In the genomic region with DNA sequence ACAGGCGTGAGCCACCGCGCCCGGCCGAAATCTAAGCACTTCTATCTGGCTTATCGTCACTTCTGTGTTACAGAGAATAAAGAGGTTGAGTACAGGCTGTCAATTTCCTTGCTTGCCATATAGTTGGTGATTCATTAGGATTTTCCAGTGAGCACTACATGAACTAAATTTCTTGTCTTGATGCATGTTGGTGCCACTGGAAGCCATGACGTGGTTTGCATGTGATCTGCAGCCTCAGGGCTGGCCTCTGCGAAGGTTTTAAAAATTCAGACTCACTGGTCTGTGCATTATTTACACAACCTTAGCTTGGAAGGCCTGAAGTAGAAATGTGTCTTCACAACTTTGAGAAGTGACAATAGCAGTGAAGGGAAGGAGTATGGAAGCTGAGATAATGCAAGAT, we compare ENCODE assay signal across 27 cellular contexts.
A peak's percentile ranks its signal among the peaks of the same experiment; 100 is the strongest.
DNase-seq lines count a peak whose midpoint lies in the region; ATAC-seq and TF ChIP-seq lines count a peak whose summit lies in the region.
"Had no signal": no experiment of that assay in that cellular context is flagged by ENCODE, and none has a peak within 500 bp of the region (broad histone marks: within the 10 kb centered on the region; RNA-seq: fewer than 3 reads in every experiment).

No MANE protein-coding gene starts in this region.

- no peaks in the 10 kb centered on the region for H3K9me3 Mint-ChIP-seq in activated T-cell treated with anti-CD3 and anti-CD28 coated beads, Interleukin-2, amount 50 U/mL, for 72 hours
- H3K9me3 Mint-ChIP-seq in activated T-cell treated with anti-CD3 and anti-CD28 coated beads, Interleukin-2, amount 50 U/mL, for 24 hours, result no peaks in the 10 kb centered on the region
- H3K9me3 Mint-ChIP-seq in central memory CD8-positive, alpha-beta T cell, result no peaks in the 10 kb centered on the region

- no peak for TF ChIP-seq CTCF in PC-3 (conservative IDR thresholded peaks at IDR 0.05; ENCODE audit: low read depth, low read length)

- ATAC-seq in activated T-cell treated with anti-CD3 and anti-CD28 coated beads, Interleukin-2, amount 50 U/mL, for 72 hours (replicated peaks in 1 of 2), result no peak
- ATAC-seq in PC-3 (no peak), GM21717 (IDR thresholded peaks at IDR 0.05; ENCODE audit: unreplicated experiment) (no peak), GM21528 (IDR thresholded peaks at IDR 0.05; ENCODE audit: low FRiP score, unreplicated experiment) (no peak)
- no peak for ATAC-seq in central memory CD8-positive, alpha-beta T cell (replicated peaks; ENCODE audit: extremely low read depth, poor library complexity, severe bottlenecking)
- ATAC-seq: gastroesophageal sphincter; stimulated activated naive CD8-positive, alpha-beta T cell treated with anti-CD3 and anti-CD28 coated beads, Interleukin-15, Interleukin-2, amounts not matched to agents 100 U/mL and 50 U/mL, for 24 hours had no signal

- intact Hi-C loops in PC-3 (cut with micrococcal nuclease), result no loop called here

- H4K20me1 ChIP-seq in PC-3 (ENCODE audit: low read length), result no peaks in the 10 kb centered on the region

- H3K27me3 Mint-ChIP-seq in activated T-cell treated with anti-CD3 and anti-CD28 coated beads, Interleukin-2, amount 50 U/mL, for 72 hours (ENCODE audit: low read depth), result peaks cover 11% of the 10 kb centered on the region
- H3K27me3 Mint-ChIP-seq in activated T-cell treated with anti-CD3 and anti-CD28 coated beads, Interleukin-2, amount 50 U/mL, for 24 hours, result no peaks in the 10 kb centered on the region
- no peaks in the 10 kb centered on the region for H3K27me3 Mint-ChIP-seq in central memory CD8-positive, alpha-beta T cell

- no peak overlapping the region for H3K4me2 ChIP-seq in PC-3 (ENCODE audit: low read length)
- no peak overlapping the region for H3K4me2 ChIP-seq in skeletal muscle satellite cell (ENCODE audit: low read length)

- DNase-seq in activated T-cell treated with anti-CD3 and anti-CD28 coated beads, Interleukin-2, amount 50 U/mL, for 72 hours, result no peak
- DNase-seq in activated T-cell treated with anti-CD3 and anti-CD28 coated beads, Interleukin-2, amount 50 U/mL, for 24 hours, result no peak
- DNase-seq in PC-3, result no peak
- no peak for DNase-seq in central memory CD8-positive, alpha-beta T cell (ENCODE audit: low spot score in 2 of 2)
- DNase-seq in stimulated activated CD4-positive, alpha-beta T cell treated with anti-CD3 and anti-CD28 coated beads, Interleukin-12 subunit alpha, Interleukin-12 subunit beta, amount 100 ng/mL, for 4 hours, result no peak
- DNase-seq: activated CD4-positive, alpha-beta T cell treated with anti-CD3 and anti-CD28 coated beads, Interleukin-2, amount 50 U/mL, for 48 hours; activated CD4-positive, CD25-positive, alpha-beta regulatory T cell; activated naive CD4-positive, alpha-beta T cell treated with Interleukin-2 at 50 U/mL for 16 hours; activated T-cell treated with anti-CD3 and anti-CD28 coated beads, Interleukin-2, amount 50 U/mL, for 1 hour; BE2C; cerebellar nuclear complex; effector CD8-positive, alpha-beta T cell; hypothalamus; kidney; NCI-H1092 treated with DMSO at 0.1 percent for 48 hours; NCI-H2029 treated with DMSO at 0.1 percent for 48 hours; occipital lobe; small intestine; stimulated activated CD4-positive, alpha-beta T cell treated with anti-CD3 and anti-CD28 coated beads, Interleukin-4, amount 100 ng/mL, for 1 hour; stimulated activated naive CD8-positive, alpha-beta T cell treated with anti-CD3 and anti-CD28 coated beads, Interleukin-15, Interleukin-2, amounts not matched to agents 100 U/mL and 50 U/mL, for 24 hours; T-helper 9 cell had no signal

- peaks cover 25% of the 10 kb centered on the region for H3K4me1 ChIP-seq in PC-3 (ENCODE audit: insufficient read depth, low read length)
- H3K4me1 ChIP-seq in skeletal muscle satellite cell (ENCODE audit: control insufficient read depth, insufficient read depth, low read length), result peaks cover 64% of the 10 kb centered on the region
- H3K4me1 ChIP-seq: BE2C had no signal

- H3K4me3 ChIP-seq in PC-3 (ENCODE audit: low read length) (no peak overlapping the region), skeletal muscle satellite cell (ENCODE audit: low read length) (no peak overlapping the region)
- H3K4me3 ChIP-seq: esophagus muscularis mucosa, gastroesophageal sphincter, tibial nerve had no signal

- H3K4me1 Mint-ChIP-seq in activated T-cell treated with anti-CD3 and anti-CD28 coated beads, Interleukin-2, amount 50 U/mL, for 72 hours (ENCODE audit: low read depth), result peaks cover 22% of the 10 kb centered on the region
- peaks cover 23% of the 10 kb centered on the region for H3K4me1 Mint-ChIP-seq in activated T-cell treated with anti-CD3 and anti-CD28 coated beads, Interleukin-2, amount 50 U/mL, for 24 hours (ENCODE audit: low read depth)
- H3K4me1 Mint-ChIP-seq in central memory CD8-positive, alpha-beta T cell, result peaks cover 14% of the 10 kb centered on the region

- peak overlapping the region; percentile 42 for H3K27ac Mint-ChIP-seq in activated T-cell treated with anti-CD3 and anti-CD28 coated beads, Interleukin-2, amount 50 U/mL, for 72 hours
- H3K27ac Mint-ChIP-seq in activated T-cell treated with anti-CD3 and anti-CD28 coated beads, Interleukin-2, amount 50 U/mL, for 24 hours, result no peak overlapping the region
- no peak overlapping the region for H3K27ac Mint-ChIP-seq in central memory CD8-positive, alpha-beta T cell (ENCODE audit: low read depth)

- H3K27ac ChIP-seq in PC-3 (ENCODE audit: low read length), result peak overlapping the region; percentile 10; the same call in 1 of the 2 replicates
- H3K27ac ChIP-seq: esophagus muscularis mucosa, gastroesophageal sphincter, tibial nerve had no signal

- no peaks in the 10 kb centered on the region for H3K79me2 ChIP-seq in PC-3 (ENCODE audit: low read length)

- H3K36me3 ChIP-seq in PC-3 (ENCODE audit: low read depth, low read length) (no peaks in the 10 kb centered on the region), skeletal muscle satellite cell (ENCODE audit: insufficient read depth, low read length) (no peaks in the 10 kb centered on the region)
- H3K36me3 ChIP-seq: BE2C, esophagus muscularis mucosa, gastroesophageal sphincter, tibial nerve had no signal

- no peak overlapping the region for H2AFZ ChIP-seq in PC-3 (ENCODE audit: low read length)

- H3K27me3 ChIP-seq in PC-3 (ENCODE audit: low read length) (no peaks in the 10 kb centered on the region), skeletal muscle satellite cell (ENCODE audit: control insufficient read depth, insufficient read depth, low read length) (no peaks in the 10 kb centered on the region)
- H3K27me3 ChIP-seq: BE2C, esophagus muscularis mucosa, gastroesophageal sphincter, tibial nerve had no signal

- no peak overlapping the region for H3K4me3 Mint-ChIP-seq in activated T-cell treated with anti-CD3 and anti-CD28 coated beads, Interleukin-2, amount 50 U/mL, for 72 hours
- H3K4me3 Mint-ChIP-seq in activated T-cell treated with anti-CD3 and anti-CD28 coated beads, Interleukin-2, amount 50 U/mL, for 24 hours, result no peak overlapping the region
- peak overlapping the region; percentile 14 for H3K4me3 Mint-ChIP-seq in central memory CD8-positive, alpha-beta T cell

- BruUV-seq in PC-3 (replicated peaks; lab: Mats Ljungman, UMichigan), result no TSS peak

- H3K9me3 ChIP-seq in PC-3 (ENCODE audit: low read length) (no peaks in the 10 kb centered on the region), skeletal muscle satellite cell (replicated peaks; ENCODE audit: low read length) (no peaks in the 10 kb centered on the region)
- H3K9me3 ChIP-seq: BE2C, esophagus muscularis mucosa, gastroesophageal sphincter, tibial nerve had no signal

- no peaks in the 10 kb centered on the region for H3F3A ChIP-seq in PC-3 (ENCODE audit: low read length, unreplicated experiment)

- no peak overlapping the region for H3K9ac ChIP-seq in PC-3 (ENCODE audit: low read length)
- H3K9ac ChIP-seq in skeletal muscle satellite cell (ENCODE audit: low read depth, low read length), result peak overlapping the region; percentile 4

- POLR2A ChIA-PET in PC-3 (lab: Charles Lee; ENCODE audit: unreplicated experiment), result no interaction called here

- CTCF ChIA-PET in PC-3 (lab: Charles Lee), result interaction anchor here (0.7 kb wide), 1 partner anchor 594 kb away, joined by 3 read pairs; no protein-coding TSS in a partner anchor

- no peaks in the 10 kb centered on the region for H3K9me2 ChIP-seq in PC-3 (replicated peaks; ENCODE audit: low read length)

- H3K36me3 Mint-ChIP-seq in activated T-cell treated with anti-CD3 and anti-CD28 coated beads, Interleukin-2, amount 50 U/mL, for 72 hours (ENCODE audit: insufficient read depth in 2 of 2), result peaks cover 0 to 2% of the 10 kb centered on the region in 2 donors
- no peaks in the 10 kb centered on the region for H3K36me3 Mint-ChIP-seq in activated T-cell treated with anti-CD3 and anti-CD28 coated beads, Interleukin-2, amount 50 U/mL, for 24 hours (ENCODE audit: low read depth)
- peaks cover 2% of the 10 kb centered on the region for H3K36me3 Mint-ChIP-seq in central memory CD8-positive, alpha-beta T cell (ENCODE audit: insufficient read depth)
